In genomic region chr17:44911133-44912001, GRCh38 we compare ENCODE assay signal across 8 cellular contexts. TPM values are rescaled to one million over a fixed set of nuclear protein-coding genes. Genes with fewer than 3 reads are reported as not detected.
DNase-seq lines count a peak whose midpoint lies in the region; ATAC-seq, FAIRE-seq and TF ChIP-seq lines count a peak whose summit lies in the region.

No MANE protein-coding gene starts in this region.

- FAIRE-seq in urothelium cell line (lab: Jason Lieb, UNC), result peak; percentile 20

- no peaks in the 10 kb centered on the region for H3K9me3 Mint-ChIP-seq in osteocyte (ENCODE audit: unreplicated experiment)

- no peaks in the 10 kb centered on the region for H3K27me3 Mint-ChIP-seq in osteocyte (ENCODE audit: unreplicated experiment)

- no peaks in the 10 kb centered on the region for H3K36me3 Mint-ChIP-seq in osteocyte (ENCODE audit: unreplicated experiment)

- no peak overlapping the region for H3K27ac Mint-ChIP-seq in osteocyte (ENCODE audit: unreplicated experiment)

- DNase-seq in NCI-H345 (lab: John Stamatoyannopoulos, UW), result peak; percentile 15
- DNase-seq in NCI-H345 treated with DMSO at 0.1 percent for 48 hours (lab: John Stamatoyannopoulos, UW; ENCODE audit: unreplicated experiment), result no peak
- DNase-seq in NCI-H774 (lab: John Stamatoyannopoulos, UW), result peak; percentile 40
- peak; percentile 13 for DNase-seq in activated T-helper 1 cell treated with Interleukin-2 at 50 U/mL for 16 hours (ENCODE audit: low read depth)
- DNase-seq in globus pallidus (ENCODE audit: low spot score), result peak; percentile 71
- no peak for DNase-seq in osteocyte (ENCODE audit: extremely low spot score, unreplicated experiment)
- no peak for DNase-seq in urothelium cell line (ENCODE audit: low spot score)

- no peak overlapping the region for H3K4me3 Mint-ChIP-seq in osteocyte (ENCODE audit: unreplicated experiment)

- H3K4me1 Mint-ChIP-seq in osteocyte (ENCODE audit: unreplicated experiment), result peaks cover 34% of the 10 kb centered on the region

- ATAC-seq in HG03469 (IDR thresholded peaks at IDR 0.05; ENCODE audit: unreplicated experiment), result no peak

- peak; percentile 48 for TF ChIP-seq CTCF in osteocyte (IDR thresholded peaks at IDR 0.05)

RNA-seq across cellular contexts. Expression of gene GFAP, which starts 3.9 kb away (rescaled TPM):
- not detected in 2 replicates for total RNA-seq in osteocyte

RNA-seq across cellular contexts. Expression of gene EFTUD2, which starts 12.1 kb away (rescaled TPM):
- total RNA-seq in osteocyte, result 95.6 and 102 TPM in 2 replicates

RNA-seq across cellular contexts. Expression of gene KIF18B, which starts 36.2 kb away (rescaled TPM):
- 5.6 and 6.9 TPM in 2 replicates for total RNA-seq in osteocyte

RNA-seq across cellular contexts. Expression of gene C1QL1, which starts 56.7 kb away (rescaled TPM):
- total RNA-seq in osteocyte, result 1.2 and 1.4 TPM in 2 replicates

Comparison
In these comparisons a context has a peak if more than half of its experiments do, and no peak if none do; other contexts are left out.
1. DNase-seq: peak in NCI-H345 (single experiment), NCI-H774 (single experiment), activated T-helper 1 cell treated with Interleukin-2 at 50 U/mL for 16 hours (single experiment) and globus pallidus (single experiment); none in NCI-H345 treated with DMSO at 0.1 percent for 48 hours (single experiment), osteocyte (single experiment) and urothelium cell line (single experiment).